16 cellular contexts compared by ENCODE assay signal in the genomic region with DNA sequence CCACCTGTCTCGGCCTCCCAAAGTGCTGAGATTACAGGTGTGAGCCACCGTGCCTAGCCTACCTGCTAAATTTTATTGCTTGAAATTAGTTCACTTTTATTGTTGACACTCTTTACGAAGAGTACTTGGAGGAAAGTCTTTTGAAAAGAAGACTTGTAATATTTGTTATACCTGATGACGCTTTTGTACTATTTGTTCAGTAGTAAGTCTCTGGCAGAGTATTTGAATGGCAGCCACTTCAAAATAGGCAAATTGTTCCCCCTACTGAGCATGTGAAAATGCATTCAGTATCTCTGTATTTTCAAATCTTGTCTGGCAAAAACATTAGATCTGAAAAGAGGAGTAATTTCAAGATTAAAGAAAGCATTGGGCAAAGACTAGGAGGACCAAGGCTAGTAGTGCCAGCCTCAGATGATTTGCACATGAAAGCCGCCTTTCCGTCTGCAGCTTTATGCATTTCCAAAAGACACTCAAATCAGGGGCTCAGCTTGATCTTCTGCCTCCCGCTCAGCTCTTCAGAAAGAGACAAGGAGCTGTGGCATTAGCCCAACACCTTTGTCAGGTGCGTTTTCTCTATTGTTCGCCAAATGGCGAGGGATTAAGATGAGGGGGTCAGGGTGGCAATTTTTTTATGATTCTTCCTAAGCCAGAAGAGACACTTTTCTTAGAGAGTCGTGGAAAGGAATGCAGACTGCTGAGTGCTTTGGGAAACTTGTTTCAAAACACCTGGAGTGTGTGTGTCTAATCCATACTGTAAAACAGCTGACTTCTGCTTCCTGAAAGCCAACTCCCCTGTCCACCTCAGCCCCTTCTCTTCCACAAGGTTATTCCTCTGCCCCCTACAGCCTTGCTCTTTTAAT. TPM values are rescaled to one million over a fixed set of nuclear protein-coding genes. Genes with fewer than 3 reads are reported as not detected.
A peak's percentile ranks its signal among the peaks of the same experiment; 100 is the strongest.
DNase-seq lines count a peak whose midpoint lies in the region; ATAC-seq lines count a peak whose summit lies in the region.
"Had no signal": no experiment of that assay in that cellular context is flagged by ENCODE, and none has a peak within 500 bp of the region (broad histone marks: within the 10 kb centered on the region; RNA-seq: fewer than 3 reads in every experiment).

No MANE protein-coding gene starts in this region.

- no peaks in the 10 kb centered on the region for H3K36me3 Mint-ChIP-seq in activated CD4-positive, alpha-beta T cell treated with anti-CD3 and anti-CD28 coated beads, Interleukin-2, amount 10 ng/mL, durations not matched to agents 24 days and 14 days (ENCODE audit: low read depth)
- H3K36me3 Mint-ChIP-seq: CD8-positive, alpha-beta T cell had no signal

- no peak overlapping the region for H3K4me3 Mint-ChIP-seq in activated CD4-positive, alpha-beta T cell treated with anti-CD3 and anti-CD28 coated beads, Interleukin-2, amount 10 ng/mL, durations not matched to agents 24 days and 14 days
- H3K4me3 Mint-ChIP-seq: CD8-positive, alpha-beta T cell had no signal

- H3K4me3 ChIP-seq in iPS-20b (ENCODE audit: low read length): peak overlapping the region; percentile 43; the same call in 1 of the 2 replicates

- no peaks in the 10 kb centered on the region for H3K36me3 ChIP-seq in iPS-20b (ENCODE audit: insufficient read depth, low read depth, low read length)

- no peaks in the 10 kb centered on the region for H3K9me3 ChIP-seq in iPS-20b (ENCODE audit: insufficient read depth, low read depth, low read length)

- peaks cover 9% of the 10 kb centered on the region for H3K27me3 Mint-ChIP-seq in activated CD4-positive, alpha-beta T cell treated with anti-CD3 and anti-CD28 coated beads, Interleukin-2, amount 10 ng/mL, durations not matched to agents 24 days and 14 days

- peak; percentile 14 for DNase-seq in NCI-H748 (lab: John Stamatoyannopoulos, UW; ENCODE audit: unreplicated experiment)
- no peak for DNase-seq in NCI-H748 treated with DMSO at 0.1 percent for 48 hours (lab: John Stamatoyannopoulos, UW)
- DNase-seq in NCI-H345 treated with DMSO at 0.1 percent for 48 hours (lab: John Stamatoyannopoulos, UW; ENCODE audit: unreplicated experiment): peak; percentile 78
- no peak for DNase-seq in NCI-H510A (lab: John Stamatoyannopoulos, UW)
- no peak for DNase-seq in HT-29 (ENCODE audit: low spot score)
- no peak for DNase-seq in activated CD4-positive, alpha-beta T cell treated with anti-CD3 and anti-CD28 coated beads, Interleukin-2, amount 10 ng/mL, durations not matched to agents 24 days and 14 days
- DNase-seq: CD8-positive, alpha-beta T cell; KBM-7; NCI-H1436 treated with DMSO at 0.1 percent for 48 hours; NCI-H2029 treated with DMSO at 0.1 percent for 48 hours; NCI-H524 treated with DMSO at 0.1 percent for 48 hours had no signal

- no peak for ATAC-seq in HG03565 (IDR thresholded peaks at IDR 0.05; ENCODE audit: unreplicated experiment)
- ATAC-seq: CD8-positive, alpha-beta T cell had no signal

- H3K9me3 Mint-ChIP-seq in activated CD4-positive, alpha-beta T cell treated with anti-CD3 and anti-CD28 coated beads, Interleukin-2, amount 10 ng/mL, durations not matched to agents 24 days and 14 days: no peaks in the 10 kb centered on the region
- H3K9me3 Mint-ChIP-seq: CD8-positive, alpha-beta T cell had no signal

- H3K27ac ChIP-seq in iPS-20b (ENCODE audit: low read length): peak overlapping the region; percentile 10
- H3K27ac ChIP-seq: HL-60 had no signal

- H3K4me1 Mint-ChIP-seq in activated CD4-positive, alpha-beta T cell treated with anti-CD3 and anti-CD28 coated beads, Interleukin-2, amount 10 ng/mL, durations not matched to agents 24 days and 14 days: no peaks in the 10 kb centered on the region

- intact Hi-C loops in activated CD4-positive, alpha-beta T cell treated with anti-CD3 and anti-CD28 coated beads, Interleukin-2, amount 10 ng/mL, durations not matched to agents 24 days and 14 days (cut with micrococcal nuclease): no loop called here

- H3K27me3 ChIP-seq in iPS-20b (ENCODE audit: insufficient read depth, low read length): no peaks in the 10 kb centered on the region

- H3K9ac ChIP-seq in iPS-20b (ENCODE audit: low read depth, low read length): no peak overlapping the region; the same call in 1 of the 2 replicates

- no peak overlapping the region for H3K27ac Mint-ChIP-seq in activated CD4-positive, alpha-beta T cell treated with anti-CD3 and anti-CD28 coated beads, Interleukin-2, amount 10 ng/mL, durations not matched to agents 24 days and 14 days
- H3K27ac Mint-ChIP-seq: CD8-positive, alpha-beta T cell had no signal

- H3K4me1 ChIP-seq in iPS-20b (ENCODE audit: insufficient read depth, low read length): peaks cover 28% of the 10 kb centered on the region

RNA-seq across cellular contexts. Expression of a gene that starts 18.8 kb away (rescaled TPM):
- total RNA-seq in HT-29 (2014; rRNA removed; shearing (Covaris generic)): not detected in 2 replicates
- not detected in 2 replicates for total RNA-seq in activated CD4-positive, alpha-beta T cell treated with anti-CD3 and anti-CD28 coated beads, Interleukin-2, amount 10 ng/mL, durations not matched to agents 24 days and 14 days
- total RNA-seq: A172; CD8-positive, alpha-beta T cell; M059J had no signal

Comparison
In these comparisons a context has a peak if more than half of its experiments do, and no peak if none do; other contexts are left out.
1. DNase-seq: peak in NCI-H748 (single experiment) and NCI-H345 treated with DMSO at 0.1 percent for 48 hours (single experiment); none in NCI-H748 treated with DMSO at 0.1 percent for 48 hours (single experiment), NCI-H510A (single experiment), HT-29 (single experiment) and activated CD4-positive, alpha-beta T cell treated with anti-CD3 and anti-CD28 coated beads, Interleukin-2, amount 10 ng/mL, durations not matched to agents 24 days and 14 days (single experiment).